1 cellular context compared by ENCODE assay signal in genomic region chr2:177056540-177056939, GRCh38.
TF ChIP-seq lines count a peak whose summit lies in the region.

No MANE protein-coding gene starts in this region.

TF ChIP-seq in HCT116, 20 proteins besides CTCF, POLR2A, EP300 and RAD21 (continued from another document):
- no peak for TF ChIP-seq REST (IDR thresholded peaks at IDR 0.05; ENCODE audit: low read depth)
- no peak for TF ChIP-seq SIN3A (IDR thresholded peaks at IDR 0.05; ENCODE audit: low read depth)
- TF ChIP-seq YY1 (IDR thresholded peaks at IDR 0.05; ENCODE audit: extremely low read depth, insufficient replicate concordance, low read depth, low read length): no peak
- TF ChIP-seq ZFX (IDR thresholded peaks at IDR 0.05): no peak
- TF ChIP-seq EZH2phosphoT487 (IDR thresholded peaks at IDR 0.05; ENCODE audit: borderline replicate concordance): no peak
- TF ChIP-seq CBX3 (IDR thresholded peaks at IDR 0.05; ENCODE audit: low read depth): no peak
- no peak for TF ChIP-seq ATF3 (IDR thresholded peaks at IDR 0.05)
- TF ChIP-seq SRF (IDR thresholded peaks at IDR 0.05; ENCODE audit: low read depth): no peak
- no peak for TF ChIP-seq SP1 (IDR thresholded peaks at IDR 0.05; ENCODE audit: low read depth)
- no peak for TF ChIP-seq ZNF274 (IDR thresholded peaks at IDR 0.05; ENCODE audit: low read depth, low read length)
- no peak for TF ChIP-seq EZH2 (IDR thresholded peaks at IDR 0.05)
- no peak for TF ChIP-seq MAX (IDR thresholded peaks at IDR 0.05)
- no peak for TF ChIP-seq EGR1 (IDR thresholded peaks at IDR 0.05; ENCODE audit: low read depth)
- no peak for TF ChIP-seq TCF7L2 (IDR thresholded peaks at IDR 0.05; ENCODE audit: borderline replicate concordance, extremely low read depth, insufficient read depth, insufficient read length)
- TF ChIP-seq FOSL1 (IDR thresholded peaks at IDR 0.05; ENCODE audit: low read depth): no peak
- no peak for TF ChIP-seq CEBPB (IDR thresholded peaks at IDR 0.05; ENCODE audit: low read depth)
